Comparison of ENCODE assay signal across 1 cellular context in the genomic region with DNA sequence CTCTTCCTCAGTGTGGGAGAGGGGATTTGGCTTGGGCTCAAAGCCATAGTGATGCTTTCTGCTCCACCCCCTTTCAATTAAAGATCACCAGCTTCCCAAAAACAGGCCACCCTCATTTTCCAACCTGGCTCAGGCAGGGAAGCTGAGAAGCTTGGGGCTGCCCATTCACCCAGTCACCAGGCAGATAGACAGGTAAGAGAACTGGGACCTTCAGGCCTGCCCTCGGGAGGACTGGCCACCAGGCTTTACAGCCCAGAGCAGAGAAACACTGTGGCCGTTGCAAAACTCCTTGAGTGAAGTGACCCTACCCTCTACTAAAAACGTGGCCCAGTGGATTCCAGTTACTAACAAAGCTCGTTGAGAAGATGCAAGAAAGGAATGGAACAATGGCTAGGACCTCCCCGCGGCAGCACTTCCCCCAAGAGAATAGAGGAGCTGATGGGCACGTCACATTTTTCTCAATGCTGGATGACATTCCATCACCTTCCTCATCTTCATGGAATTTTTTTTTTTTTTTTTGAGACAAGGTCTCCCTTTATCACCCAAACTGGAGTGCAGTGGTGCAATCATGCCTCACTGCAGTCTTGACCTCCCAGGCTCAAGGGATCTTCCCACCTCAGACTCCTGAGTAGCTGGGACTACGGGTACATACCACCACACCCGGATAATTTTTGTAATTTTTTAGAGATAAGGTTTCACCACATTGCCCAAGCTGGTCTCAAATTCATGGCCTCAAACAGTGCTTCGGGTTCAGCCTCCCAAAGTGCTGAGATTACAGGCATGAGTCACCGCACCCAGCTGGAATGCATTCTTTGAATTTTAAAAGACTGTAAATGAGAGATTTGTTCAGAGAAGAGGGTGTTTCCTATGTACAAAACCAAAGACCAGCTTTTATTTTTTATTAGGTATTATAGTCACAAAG.
TF ChIP-seq lines count a peak whose summit lies in the region.

No MANE protein-coding gene starts in this region.

TF ChIP-seq in HEK293, 187 proteins besides CTCF, POLR2A, EP300 and RAD21 (continued from another document):
- TF ChIP-seq ZNF280D (tag by site-specific recombination; IDR thresholded peaks at IDR 0.05) (no peak), ZNF121 (tag by site-specific recombination; IDR thresholded peaks at IDR 0.05) (no peak), ZNF449 (tag by site-specific recombination; IDR thresholded peaks at IDR 0.05) (no peak), REPIN1 (tag by site-specific recombination; IDR thresholded peaks at IDR 0.05; ENCODE audit: low read depth) (no peak), ZFP37 (tag by site-specific recombination; IDR thresholded peaks at IDR 0.05) (no peak), ZNF843 (tag by site-specific recombination; IDR thresholded peaks at IDR 0.05) (no peak), ZNF600 (tag by site-specific recombination; IDR thresholded peaks at IDR 0.05) (no peak), ZNF658 (tag by site-specific recombination; IDR thresholded peaks at IDR 0.05) (no peak), SP7 (tag by site-specific recombination; IDR thresholded peaks at IDR 0.05) (peak; percentile 59; the same call in 1 of the 2 replicates), ZBTB10 (tag by site-specific recombination; IDR thresholded peaks at IDR 0.05) (no peak), ZNF366 (tag by site-specific recombination; conservative IDR thresholded peaks at IDR 0.05) (no peak), ZSCAN23 (tag by site-specific recombination; IDR thresholded peaks at IDR 0.05) (no peak), SCRT1 (tag by site-specific recombination; IDR thresholded peaks at IDR 0.05; ENCODE audit: borderline replicate concordance) (no peak), ZNF433 (tag by site-specific recombination; IDR thresholded peaks at IDR 0.05; ENCODE audit: low read depth) (no peak), GFI1B (tag by site-specific recombination; IDR thresholded peaks at IDR 0.05) (peak; percentile 45; the same call in 1 of the 2 replicates), ELK4 (IDR thresholded peaks at IDR 0.05; ENCODE audit: borderline replicate concordance, low read depth, low read length) (no peak), ZNF169 (tag by site-specific recombination; IDR thresholded peaks at IDR 0.05) (no peak), ZNF174 (tag by site-specific recombination; IDR thresholded peaks at IDR 0.05) (no peak)
- TF ChIP-seq, protein P1, sequence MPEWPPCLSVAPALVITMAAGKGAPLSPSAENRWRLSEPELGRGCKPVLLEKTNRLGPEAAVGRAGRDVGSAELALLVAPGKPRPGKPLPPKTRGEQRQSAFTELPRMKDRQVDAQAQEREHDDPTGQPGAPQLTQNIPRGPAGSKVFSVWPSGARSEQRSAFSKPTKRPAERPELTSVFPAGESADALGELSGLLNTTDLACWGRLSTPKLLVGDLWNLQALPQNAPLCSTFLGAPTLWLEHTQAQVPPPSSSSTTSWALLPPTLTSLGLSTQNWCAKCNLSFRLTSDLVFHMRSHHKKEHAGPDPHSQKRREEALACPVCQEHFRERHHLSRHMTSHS (tag by site-specific recombination; IDR thresholded peaks at IDR 0.05): no peak
- TF ChIP-seq, protein P2, sequence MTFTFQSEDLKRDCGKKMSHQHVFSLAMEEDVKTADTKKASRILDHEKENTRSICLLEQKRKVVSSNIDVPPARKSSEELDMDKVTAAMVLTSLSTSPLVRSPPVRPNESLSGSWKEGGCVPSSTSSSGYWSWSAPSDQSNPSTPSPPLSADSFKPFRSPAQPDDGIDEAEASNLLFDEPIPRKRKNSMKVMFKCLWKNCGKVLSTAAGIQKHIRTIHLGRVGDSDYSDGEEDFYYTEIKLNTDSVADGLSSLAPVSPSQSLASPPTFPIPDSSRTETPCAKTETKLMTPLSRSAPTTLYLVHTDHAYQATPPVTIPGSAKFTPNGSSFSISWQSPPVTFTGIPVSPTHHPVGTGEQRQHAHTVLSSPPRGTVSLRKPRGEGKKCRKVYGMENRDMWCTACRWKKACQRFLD (tag by site-specific recombination; IDR thresholded peaks at IDR 0.05): no peak
